Comparison of ENCODE assay signal across 7 cellular contexts in the genomic region with DNA sequence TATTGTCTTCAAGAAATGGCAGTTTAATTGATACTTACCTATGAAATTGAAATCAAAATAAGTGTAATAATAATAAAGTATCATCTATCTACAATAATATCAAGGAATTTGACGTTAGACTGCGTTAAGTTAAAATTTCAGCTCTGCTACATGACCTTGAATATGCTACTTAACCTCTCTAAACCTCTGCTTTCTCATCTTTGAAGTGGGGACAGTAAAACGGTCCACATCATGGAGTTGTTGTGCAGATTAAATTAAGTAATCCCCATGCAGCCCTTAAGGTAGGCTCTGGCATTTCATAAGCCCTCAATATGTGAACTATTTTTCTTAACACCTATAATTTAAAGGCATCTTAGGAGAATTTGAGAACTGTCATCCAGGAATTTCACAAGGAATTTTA.
"Had no signal": no experiment of that assay in that cellular context is flagged by ENCODE, and none has a peak within 500 bp of the region (broad histone marks: within the 10 kb centered on the region; RNA-seq: fewer than 3 reads in every experiment).

No MANE protein-coding gene starts in this region.

- H3K9ac ChIP-seq: KMS-11 had no signal

- H3K27ac ChIP-seq: HL-60, KMS-11 had no signal

- DNase-seq: IMR-90, KBM-7, KG1 had no signal

- H3K4me2 ChIP-seq: KMS-11 had no signal

- FAIRE-seq: HepG2, HTR-8/SVneo had no signal

- ATAC-seq: HepG2 had no signal
